ENCODE assay signal across 10 cellular contexts in the genomic region with DNA sequence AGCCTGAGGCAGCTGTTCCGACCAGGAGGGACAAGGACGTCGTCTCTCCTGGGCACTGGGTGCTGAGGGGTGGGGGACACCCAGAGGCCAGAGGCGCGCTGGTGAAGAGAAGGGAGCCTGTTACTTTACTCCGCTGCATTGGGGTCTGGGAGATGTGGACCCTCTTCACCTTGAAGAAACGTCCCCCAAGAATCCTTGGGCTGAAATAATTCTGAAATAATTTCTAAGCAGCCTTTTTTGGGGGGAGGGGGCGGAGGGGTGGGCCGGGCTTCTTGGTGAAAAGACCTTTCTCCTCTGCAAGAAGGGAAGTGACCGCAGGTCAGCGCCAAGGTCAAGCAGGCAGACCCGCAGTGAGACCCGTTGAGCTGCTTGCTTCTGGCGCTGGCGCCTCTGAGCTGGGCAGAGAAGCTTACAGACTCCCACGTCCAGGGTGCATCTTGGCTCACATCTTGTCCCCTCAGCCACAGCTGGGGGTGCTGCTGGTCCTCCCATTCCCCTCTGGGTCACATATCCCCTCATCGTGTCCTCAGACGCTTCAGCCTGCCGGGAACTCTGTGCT. TPM values are rescaled to one million over a fixed set of nuclear protein-coding genes. Genes with fewer than 3 reads are reported as not detected.
A peak's percentile ranks its signal among the peaks of the same experiment; 100 is the strongest.
DNase-seq lines count a peak whose midpoint lies in the region; ATAC-seq, FAIRE-seq and TF ChIP-seq lines count a peak whose summit lies in the region.
"Had no signal": no experiment of that assay in that cellular context is flagged by ENCODE, and none has a peak within 500 bp of the region (broad histone marks: within the 10 kb centered on the region; RNA-seq: fewer than 3 reads in every experiment).

No MANE protein-coding gene starts in this region.

- H3K27ac Mint-ChIP-seq in Calu3 (ENCODE audit: unreplicated experiment) (peak overlapping the region; percentile 87), osteocyte (ENCODE audit: unreplicated experiment) (no peak overlapping the region)
- no peak overlapping the region for H3K27ac Mint-ChIP-seq in activated CD8-positive, alpha-beta T cell treated with anti-CD3 and anti-CD28 coated beads, Interleukin-2, amount 10 ng/mL, durations not matched to agents 7 days and 5 days
- H3K27ac Mint-ChIP-seq: activated naive CD8-positive, alpha-beta T cell treated with anti-CD3 and anti-CD28 coated beads, Interleukin-2, amount 10 ng/mL, durations not matched to agents 7 days and 5 days had no signal

- intact Hi-C loops in Calu3 (cut with micrococcal nuclease; ENCODE audit: unreplicated experiment) (no loop called here), endothelial cell of umbilical vein (cut with micrococcal nuclease) (loop anchor here (5.0 kb wide), 3 partner anchors 37 to 353 kb away; a partner anchor contains a TSS)

- no peaks in the 10 kb centered on the region for H3K9me1 ChIP-seq in endothelial cell of umbilical vein (replicated peaks; ENCODE audit: control insufficient read depth, extremely low read depth, insufficient read depth, low read length)

- no peak overlapping the region for H2AFZ ChIP-seq in endothelial cell of umbilical vein (ENCODE audit: low read depth, low read length)

- BruUV-seq in Calu3 (replicated peaks; lab: Mats Ljungman, UMichigan) (no TSS peak), endothelial cell of umbilical vein (replicated peaks; lab: Mats Ljungman, UMichigan) (no TSS peak)

- peaks cover 9% of the 10 kb centered on the region for H3K36me3 Mint-ChIP-seq in Calu3 (ENCODE audit: insufficient read depth, unreplicated experiment)
- no peaks in the 10 kb centered on the region for H3K36me3 Mint-ChIP-seq in osteocyte (ENCODE audit: unreplicated experiment)
- no peaks in the 10 kb centered on the region for H3K36me3 Mint-ChIP-seq in activated CD8-positive, alpha-beta T cell treated with anti-CD3 and anti-CD28 coated beads, Interleukin-2, amount 10 ng/mL, durations not matched to agents 7 days and 5 days (ENCODE audit: low read depth)
- H3K36me3 Mint-ChIP-seq: activated naive CD8-positive, alpha-beta T cell treated with anti-CD3 and anti-CD28 coated beads, Interleukin-2, amount 10 ng/mL, durations not matched to agents 7 days and 5 days had no signal

- no peak for TF ChIP-seq POLR2A in endothelial cell of umbilical vein (IDR thresholded peaks at IDR 0.05; ENCODE audit: low read depth, low read length)

- H3K27me3 ChIP-seq in NT2/D1 (ENCODE audit: insufficient read depth, insufficient read length) (peaks cover 9% of the 10 kb centered on the region), endothelial cell of umbilical vein (ENCODE audit: control insufficient read depth in 2 of 2, insufficient read depth in 2 of 2, low read length in 2 of 2) (peaks cover 6 to 28% of the 10 kb centered on the region in 2 experiments)

- DNase-seq in Calu3 (no peak), NT2/D1 (ENCODE audit: low read depth, low spot score) (no peak), endothelial cell of umbilical vein (ENCODE audit: low read depth, low spot score) (no peak), osteocyte (ENCODE audit: extremely low spot score, unreplicated experiment) (no peak), omental fat pad (ENCODE audit: low spot score) (no peak), GOT3 (lab: John Stamatoyannopoulos, UW) (no peak)
- DNase-seq in activated CD8-positive, alpha-beta T cell treated with anti-CD3 and anti-CD28 coated beads, Interleukin-2, amount 10 ng/mL, durations not matched to agents 7 days and 5 days, result no peak
- DNase-seq: activated naive CD8-positive, alpha-beta T cell treated with anti-CD3 and anti-CD28 coated beads, Interleukin-2, amount 10 ng/mL, durations not matched to agents 7 days and 5 days; stimulated activated CD4-positive, alpha-beta T cell treated with anti-CD3 and anti-CD28 coated beads, Interleukin-4, amount 100 ng/mL, for 24 hours had no signal

- peaks cover 8% of the 10 kb centered on the region for H3K4me1 Mint-ChIP-seq in Calu3 (ENCODE audit: low read depth, unreplicated experiment)
- peaks cover 5% of the 10 kb centered on the region for H3K4me1 Mint-ChIP-seq in osteocyte (ENCODE audit: unreplicated experiment)
- no peaks in the 10 kb centered on the region for H3K4me1 Mint-ChIP-seq in activated CD8-positive, alpha-beta T cell treated with anti-CD3 and anti-CD28 coated beads, Interleukin-2, amount 10 ng/mL, durations not matched to agents 7 days and 5 days (ENCODE audit: low read depth)

- H3K9ac ChIP-seq in NT2/D1 (ENCODE audit: insufficient read length, low read depth), result peak overlapping the region; percentile 26
- no peak overlapping the region for H3K9ac ChIP-seq in endothelial cell of umbilical vein (replicated peaks; ENCODE audit: extremely low read depth, insufficient read depth, low read length)

- H3K4me3 Mint-ChIP-seq in Calu3 (ENCODE audit: low read depth, unreplicated experiment) (peak overlapping the region; percentile 70), osteocyte (ENCODE audit: unreplicated experiment) (peak overlapping the region; percentile 44)
- H3K4me3 Mint-ChIP-seq in activated CD8-positive, alpha-beta T cell treated with anti-CD3 and anti-CD28 coated beads, Interleukin-2, amount 10 ng/mL, durations not matched to agents 7 days and 5 days, result no peak overlapping the region
- H3K4me3 Mint-ChIP-seq: activated naive CD8-positive, alpha-beta T cell treated with anti-CD3 and anti-CD28 coated beads, Interleukin-2, amount 10 ng/mL, durations not matched to agents 7 days and 5 days had no signal

- no peaks in the 10 kb centered on the region for H3K4me1 ChIP-seq in NT2/D1 (ENCODE audit: insufficient read depth, insufficient read length)
- H3K4me1 ChIP-seq in endothelial cell of umbilical vein (ENCODE audit: control insufficient read depth, extremely low read depth, insufficient read depth, low read length), result peaks cover 3% of the 10 kb centered on the region

- H3K27me3 Mint-ChIP-seq in Calu3 (ENCODE audit: unreplicated experiment) (peaks cover 18% of the 10 kb centered on the region), osteocyte (ENCODE audit: unreplicated experiment) (peaks cover 49% of the 10 kb centered on the region)
- H3K27me3 Mint-ChIP-seq in activated CD8-positive, alpha-beta T cell treated with anti-CD3 and anti-CD28 coated beads, Interleukin-2, amount 10 ng/mL, durations not matched to agents 7 days and 5 days (ENCODE audit: low read depth), result peaks cover 14% of the 10 kb centered on the region

- dilution Hi-C loops in endothelial cell of umbilical vein (cut with MboI; ENCODE audit: extremely low pct_ligation_motif_present, low sequenced_read_pairs), result no loop called here

- H3K9me3 ChIP-seq in NT2/D1 (ENCODE audit: insufficient read depth, low read length), result no peaks in the 10 kb centered on the region
- no peaks in the 10 kb centered on the region for H3K9me3 ChIP-seq in endothelial cell of umbilical vein (replicated peaks; ENCODE audit: control insufficient read depth, insufficient read depth, low read length)

- no peak overlapping the region for H3K27ac ChIP-seq in endothelial cell of umbilical vein (ENCODE audit: insufficient read depth, low read depth, low read length)

- H3K9me3 Mint-ChIP-seq in Calu3 (ENCODE audit: low read depth, unreplicated experiment), result no peaks in the 10 kb centered on the region
- no peaks in the 10 kb centered on the region for H3K9me3 Mint-ChIP-seq in osteocyte (ENCODE audit: unreplicated experiment)
- no peaks in the 10 kb centered on the region for H3K9me3 Mint-ChIP-seq in activated CD8-positive, alpha-beta T cell treated with anti-CD3 and anti-CD28 coated beads, Interleukin-2, amount 10 ng/mL, durations not matched to agents 7 days and 5 days (ENCODE audit: insufficient read depth)
- H3K9me3 Mint-ChIP-seq: activated naive CD8-positive, alpha-beta T cell treated with anti-CD3 and anti-CD28 coated beads, Interleukin-2, amount 10 ng/mL, durations not matched to agents 7 days and 5 days had no signal

- POLR2A ChIA-PET in endothelial cell of umbilical vein (lab: Charles Lee), result no interaction called here
- POLR2A ChIA-PET in activated CD8-positive, alpha-beta T cell treated with anti-CD3 and anti-CD28 coated beads, Interleukin-2, amount 10 ng/mL, durations not matched to agents 7 days and 5 days (lab: Charles Lee), result no interaction called here

- H3K36me3 ChIP-seq in NT2/D1 (ENCODE audit: insufficient read depth, insufficient read length, low read length) (peaks cover 3% of the 10 kb centered on the region), endothelial cell of umbilical vein (ENCODE audit: control insufficient read depth in 2 of 2, extremely low read depth in 1 of 2, insufficient read depth in 2 of 2, low read length in 2 of 2) (no peaks in the 10 kb centered on the region)

- H3K4me3 ChIP-seq in NT2/D1 (ENCODE audit: insufficient read length, low read depth) (peak overlapping the region; percentile 65), endothelial cell of umbilical vein (replicated peaks in 1 of 3; ENCODE audit: insufficient read depth in 1 of 3, low read depth in 1 of 3, low read length in 3 of 3) (no peak overlapping the region)

- ATAC-seq in activated CD8-positive, alpha-beta T cell treated with anti-CD3 and anti-CD28 coated beads, Interleukin-2, amount 10 ng/mL, durations not matched to agents 7 days and 5 days, result no peak
- no peak for ATAC-seq in omental fat pad (ENCODE audit: low FRiP score)
- ATAC-seq in HG02938 (IDR thresholded peaks at IDR 0.05; ENCODE audit: unreplicated experiment), result no peak

- no peak overlapping the region for H3K4me2 ChIP-seq in endothelial cell of umbilical vein (ENCODE audit: insufficient read depth, low read length)

- no peak for TF ChIP-seq CTCF in Calu3 (IDR thresholded peaks at IDR 0.05; ENCODE audit: unreplicated experiment)
- TF ChIP-seq CTCF in endothelial cell of umbilical vein (IDR thresholded peaks at IDR 0.05; ENCODE audit: extremely low read depth in 1 of 2, insufficient read depth in 1 of 2, low read depth in 1 of 2, low read length in 2 of 2), result no peak
- no peak for TF ChIP-seq CTCF in osteocyte (IDR thresholded peaks at IDR 0.05)
- no peak for TF ChIP-seq CTCF in omental fat pad (IDR thresholded peaks at IDR 0.05)

- CTCF ChIA-PET in Calu3 (lab: Charles Lee), result interaction anchor here (0.7 to 1.0 kb wide), 2 partner anchors 62 to 83 kb away, joined by 3 read pairs; no protein-coding TSS in a partner anchor
- CTCF ChIA-PET in endothelial cell of umbilical vein (lab: Charles Lee), result interaction anchor here (1.4 to 2.8 kb wide), 3 partner anchors 11 to 334 kb away, joined by 5 to 13 read pairs (median 6); no protein-coding TSS in a partner anchor
- CTCF ChIA-PET in activated CD8-positive, alpha-beta T cell treated with anti-CD3 and anti-CD28 coated beads, Interleukin-2, amount 10 ng/mL, durations not matched to agents 7 days and 5 days (lab: Charles Lee), result no interaction called here

- no peaks in the 10 kb centered on the region for H3K79me2 ChIP-seq in endothelial cell of umbilical vein (ENCODE audit: control insufficient read depth, insufficient read depth, low read length)

- H4K20me1 ChIP-seq in endothelial cell of umbilical vein (replicated peaks; ENCODE audit: control insufficient read depth, extremely low read depth, insufficient read depth, low read length), result no peaks in the 10 kb centered on the region

- no peak for FAIRE-seq in endothelial cell of umbilical vein (lab: Jason Lieb, UNC)

RNA-seq across cellular contexts. Expression of a gene that starts 1.1 kb away (rescaled TPM):
- total RNA-seq in Calu3 (2022), result 10.6 and 16.6 TPM in 2 replicates
- total RNA-seq in endothelial cell of umbilical vein, result 1.8 and 1.9 TPM in 2 replicates
- 2.8 and 4.2 TPM in 2 replicates for polyA plus RNA-seq in endothelial cell of umbilical vein
- polyA plus RNA-seq in endothelial cell of umbilical vein (2011; cell fraction: cytosol; rRNA removed), result 1.1 and 1.2 TPM in 2 replicates
- polyA plus RNA-seq in endothelial cell of umbilical vein (2011; cell fraction: nucleus; rRNA removed), result 3.4 and 4.0 TPM in 2 replicates
- 0.62 and 0.93 TPM in 2 replicates for polyA plus RNA-seq in endothelial cell of umbilical vein (2012)
- polyA minus RNA-seq in endothelial cell of umbilical vein, result 3.9 and 4.9 TPM in 2 replicates
- not detected for polyA minus RNA-seq in endothelial cell of umbilical vein (2011; cell fraction: cytosol; rRNA and poly(A)+ RNA removed)
- 2.8 and 2.9 TPM in 2 replicates for polyA minus RNA-seq in endothelial cell of umbilical vein (2011; cell fraction: nucleus; rRNA and poly(A)+ RNA removed)
- total RNA-seq in osteocyte, result not detected in 2 replicates
- total RNA-seq in activated CD8-positive, alpha-beta T cell treated with anti-CD3 and anti-CD28 coated beads, Interleukin-2, amount 10 ng/mL, durations not matched to agents 7 days and 5 days, result not detected
- 10 to 100 TPM in 1 of 4 donors, 1 to 10 TPM in 3; 3.0 to 15.9 (median 7.1) TPM for total RNA-seq in omental fat pad
- total RNA-seq: activated naive CD8-positive, alpha-beta T cell treated with anti-CD3 and anti-CD28 coated beads, Interleukin-2, amount 10 ng/mL, durations not matched to agents 7 days and 5 days had no signal

RNA-seq across cellular contexts. Expression of a gene that starts 55.4 kb away (rescaled TPM):
- total RNA-seq in Calu3 (2022), result 73.1 and 86.0 TPM in 2 replicates
- 40.8 and 43.2 TPM in 2 replicates for total RNA-seq in endothelial cell of umbilical vein
- polyA plus RNA-seq in endothelial cell of umbilical vein, result 10.9 and 12.0 TPM in 2 replicates
- 7.2 and 8.5 TPM in 2 replicates for polyA plus RNA-seq in endothelial cell of umbilical vein (2011; cell fraction: cytosol; rRNA removed)
- polyA plus RNA-seq in endothelial cell of umbilical vein (2011; cell fraction: nucleus; rRNA removed), result 9.0 and 10.3 TPM in 2 replicates
- 11.4 and 11.9 TPM in 2 replicates for polyA plus RNA-seq in endothelial cell of umbilical vein (2012)
- 18.0 and 20.2 TPM in 2 replicates for polyA minus RNA-seq in endothelial cell of umbilical vein
- polyA minus RNA-seq in endothelial cell of umbilical vein (2011; cell fraction: cytosol; rRNA and poly(A)+ RNA removed), result 34.2 TPM
- 15.6 and 27.4 TPM in 2 replicates for polyA minus RNA-seq in endothelial cell of umbilical vein (2011; cell fraction: nucleus; rRNA and poly(A)+ RNA removed)
- 56.1 and 57.9 TPM in 2 replicates for total RNA-seq in osteocyte
- 1 to 10 TPM; 2.3 TPM for total RNA-seq in activated CD8-positive, alpha-beta T cell treated with anti-CD3 and anti-CD28 coated beads, Interleukin-2, amount 10 ng/mL, durations not matched to agents 7 days and 5 days
- 10 to 100 TPM; 58.9 to 92.5 (median 75.7) TPM for total RNA-seq in omental fat pad

Comparison
In these comparisons a context has a peak if more than half of its experiments do, and no peak if none do; other contexts are left out.
1. RNA of a gene that starts 55.4 kb away (total RNA-seq): 58.9 to 92.5 TPM in omental fat pad, 73.1 to 86.0 TPM in Calu3, 56.1 to 57.9 TPM in osteocyte and 40.8 to 43.2 TPM in endothelial cell of umbilical vein; 2.3 TPM in activated CD8-positive, alpha-beta T cell treated with anti-CD3 and anti-CD28 coated beads, Interleukin-2, amount 10 ng/mL, durations not matched to agents 7 days and 5 days; every median in the first group is over 10 times any median in the second.